12 cellular contexts compared by ENCODE assay signal in genomic region chr14:52550661-52551060, GRCh38. TPM values are rescaled to one million over a fixed set of nuclear protein-coding genes. Genes with fewer than 3 reads are reported as not detected.
DNase-seq lines count a peak whose midpoint lies in the region; ATAC-seq, FAIRE-seq and TF ChIP-seq lines count a peak whose summit lies in the region.
"Had no signal": no experiment of that assay in that cellular context is flagged by ENCODE, and none has a peak within 500 bp of the region (broad histone marks: within the 10 kb centered on the region; RNA-seq: fewer than 3 reads in every experiment).

No MANE protein-coding gene starts in this region.

- no peaks in the 10 kb centered on the region; a peak in 1 of 7 replicates for H3K27me3 ChIP-seq in H1 (replicated peaks in 1 of 4; ENCODE audit: control insufficient read depth in 3 of 4, extremely low read depth in 1 of 4, insufficient read depth in 3 of 4, low read length in 3 of 4)
- H3K27me3 ChIP-seq in gastrocnemius medialis, result no peaks in the 10 kb centered on the region
- no peaks in the 10 kb centered on the region for H3K27me3 ChIP-seq in pancreas

- H2BK15ac ChIP-seq in H1 (ENCODE audit: low read length), result no peak overlapping the region

- H2BK5ac ChIP-seq in H1 (ENCODE audit: low read depth, low read length), result no peak overlapping the region

- H3K79me1 ChIP-seq in H1 (ENCODE audit: low read depth, low read length), result peaks cover 2% of the 10 kb centered on the region

- in situ Hi-C loops in gastrocnemius medialis (cut with MboI; ENCODE audit: low sequenced_read_pairs in 4 of 4), result loop anchor here in 2 of 4 donors (10.0 to 25.0 kb wide), 3 partner anchors 134 to 412 kb away; partner anchors contain the start of genes ERO1A (in 1 of the 2) and FERMT2 (in 1 of the 2)

- H2BK20ac ChIP-seq in H1 (ENCODE audit: low read length), result no peak overlapping the region

- no peak overlapping the region for H3K18ac ChIP-seq in H1 (ENCODE audit: extremely low read depth, low read length)

- no peak overlapping the region for H3K56ac ChIP-seq in H1 (replicated peaks; ENCODE audit: insufficient read length, low read depth, low read length)

- peaks cover 5% of the 10 kb centered on the region for H3K36me3 Mint-ChIP-seq in activated CD4-positive, alpha-beta T cell treated with anti-CD3 and anti-CD28 coated beads, Interleukin-2, amount 10 ng/mL, durations not matched to agents 24 days and 14 days (ENCODE audit: low read depth)

- ATAC-seq in gastrocnemius medialis (no peak), pancreas (no peak), GM18873 (IDR thresholded peaks at IDR 0.05; ENCODE audit: low FRiP score, unreplicated experiment) (no peak)
- ATAC-seq: left lobe of liver had no signal

- H4K20me1 ChIP-seq in H1 (replicated peaks in 1 of 2; ENCODE audit: control insufficient read depth in 1 of 2, insufficient read depth in 2 of 2, low read length in 2 of 2), result peaks cover 0 to 3% of the 10 kb centered on the region in 2 experiments

- intact Hi-C loops in activated CD4-positive, alpha-beta T cell treated with anti-CD3 and anti-CD28 coated beads, Interleukin-2, amount 10 ng/mL, durations not matched to agents 24 days and 14 days (cut with micrococcal nuclease), result loop anchor here (2.0 to 10.0 kb wide), 5 partner anchors 20 to 1456 kb away; partner anchors contain the start of genes FRMD6 and TRIM9
- intact Hi-C loops in gastrocnemius medialis (cut with DNase I; ENCODE audit: low total_unique reads) (loop anchor here (5.0 to 10.0 kb wide), 2 partner anchors 402 to 566 kb away; partner anchors contain the start of genes FERMT2 and RTRAF), pancreas (cut with DNase I) (no loop called here)

- POLR2A ChIA-PET in H1 (lab: Charles Lee; ENCODE audit: partially characterized antibody), result no interaction called here

- H3K4me3 ChIP-seq in NB4 (ENCODE audit: low read depth, low read length) (peak overlapping the region; percentile 83), H1 (ENCODE audit: extremely low read depth in 1 of 4, insufficient read depth in 2 of 4, low read depth in 3 of 4, low read length in 4 of 4) (peak overlapping the region in 3 of 4 experiments; percentile 42 to 84 (median 83); a peak in 2 of 8 replicates), gastrocnemius medialis (peak overlapping the region in 1 of 4 donors; percentile 84), pancreas (peak overlapping the region in 1 of 4 donors; percentile 63)

- H3K36me3 ChIP-seq in H1 (ENCODE audit: control insufficient read depth in 2 of 4, insufficient read depth in 4 of 4, low read length in 3 of 4), result no peaks in the 10 kb centered on the region
- no peaks in the 10 kb centered on the region for H3K36me3 ChIP-seq in gastrocnemius medialis
- H3K36me3 ChIP-seq in pancreas, result no peaks in the 10 kb centered on the region

- TF ChIP-seq POLR2A in NB4 (IDR thresholded peaks at IDR 0.05; ENCODE audit: extremely low read depth, insufficient read length) (no peak), H1 (IDR thresholded peaks at IDR 0.05; ENCODE audit: control extremely low read depth in 1 of 2, low read depth in 2 of 2, low read length in 2 of 2) (no peak), gastrocnemius medialis (IDR thresholded peaks at IDR 0.05) (no peak)

- 90% methylated on average over 3 of the region's 3 CpGs; no CpG with 5 or more reads in 1 of the 2 experiments for WGBS in H1 (ENCODE audit: extremely low coverage in 1 of 2, insufficient coverage in 1 of 2, insufficient read length in 1 of 2, insufficient replicate concordance in 2 of 2, low coverage in 1 of 2, low lambda C conversion rate in 2 of 2, missing lambda C conversion rate in 1 of 2), 2 experiments
- WGBS in pancreas, 2 donors, result 93% methylated on average over 3 of the region's 3 CpGs

- CTCF ChIA-PET in H1 (lab: Charles Lee; ENCODE audit: partially characterized antibody), result interaction anchor here (0.7 kb wide), 1 partner anchor 851 kb away, joined by 3 read pairs; no protein-coding TSS in a partner anchor

- no peak overlapping the region for H3K27ac Mint-ChIP-seq in activated CD4-positive, alpha-beta T cell treated with anti-CD3 and anti-CD28 coated beads, Interleukin-2, amount 10 ng/mL, durations not matched to agents 24 days and 14 days

- FAIRE-seq in H1 (lab: Jason Lieb, UNC) (no peak), pancreas (lab: Jason Lieb, UNC) (no peak)
- FAIRE-seq: G401.6 had no signal

- peaks cover 2 to 7% (median 3%) of the 10 kb centered on the region in 4 experiments; a peak in 5 of 7 replicates for H3K4me1 ChIP-seq in H1 (replicated peaks in 1 of 4; ENCODE audit: control insufficient read depth in 3 of 4, insufficient read depth in 4 of 4, low read length in 3 of 4)
- peaks cover 16 to 19% of the 10 kb centered on the region in 2 donors for H3K4me1 ChIP-seq in gastrocnemius medialis
- H3K4me1 ChIP-seq in pancreas, result peaks cover 9 to 12% (median 10%) of the 10 kb centered on the region in 3 donors

- no peak overlapping the region for H4K91ac ChIP-seq in H1 (replicated peaks; ENCODE audit: insufficient read length, low read length)

- TF ChIP-seq RAD21 in H1 (IDR thresholded peaks at IDR 0.05 in 1 of 2, conservative IDR thresholded peaks at IDR 0.05 in 1 of 2; ENCODE audit: low read depth in 2 of 2, low read length in 2 of 2), result no peak

- TF ChIP-seq CTCF in NB4 (IDR thresholded peaks at IDR 0.05; ENCODE audit: low read depth, low read length), result no peak
- no peak for TF ChIP-seq CTCF in H1 (IDR thresholded peaks at IDR 0.05; ENCODE audit: control extremely low read depth in 1 of 3, insufficient read depth in 1 of 3, low read depth in 1 of 3, low read length in 3 of 3)
- TF ChIP-seq CTCF in gastrocnemius medialis (IDR thresholded peaks at IDR 0.05 in 4 of 5, conservative IDR thresholded peaks at IDR 0.05 in 1 of 5), result no peak
- TF ChIP-seq CTCF in pancreas (IDR thresholded peaks at IDR 0.05), result no peak

- H2BK12ac ChIP-seq in H1 (ENCODE audit: low read depth, low read length), result no peak overlapping the region

- DNase-seq in activated CD4-positive, alpha-beta T cell treated with anti-CD3 and anti-CD28 coated beads, Interleukin-2, amount 10 ng/mL, durations not matched to agents 24 days and 14 days, result no peak
- no peak for DNase-seq in activated CD4-positive, alpha-beta T cell treated with anti-CD3 and anti-CD28 coated beads for 1 hour
- no peak for DNase-seq in NB4 (ENCODE audit: low read depth)
- no peak for DNase-seq in H1 (ENCODE audit: low read depth in 1 of 2, low spot score in 2 of 2)
- no peak for DNase-seq in gastrocnemius medialis
- no peak for DNase-seq in anterior cingulate cortex (lab: John Stamatoyannopoulos, UW)
- no peak for DNase-seq in pancreas
- DNase-seq: foreskin fibroblast, NCI-H1092 had no signal

- H3K27me3 Mint-ChIP-seq in activated CD4-positive, alpha-beta T cell treated with anti-CD3 and anti-CD28 coated beads, Interleukin-2, amount 10 ng/mL, durations not matched to agents 24 days and 14 days, result peaks cover 14% of the 10 kb centered on the region

- no peaks in the 10 kb centered on the region for H3K9me3 Mint-ChIP-seq in activated CD4-positive, alpha-beta T cell treated with anti-CD3 and anti-CD28 coated beads, Interleukin-2, amount 10 ng/mL, durations not matched to agents 24 days and 14 days

- H3K9me3 ChIP-seq in H1 (ENCODE audit: insufficient read depth in 2 of 2, low read depth in 1 of 2, low read length in 1 of 2) (no peaks in the 10 kb centered on the region), gastrocnemius medialis (no peaks in the 10 kb centered on the region), pancreas (no peaks in the 10 kb centered on the region)

- TF ChIP-seq EP300 in H1 (IDR thresholded peaks at IDR 0.05; ENCODE audit: borderline replicate concordance in 1 of 2, low read depth in 2 of 2, low read length in 2 of 2), result no peak

- H3K4me3 Mint-ChIP-seq in activated CD4-positive, alpha-beta T cell treated with anti-CD3 and anti-CD28 coated beads, Interleukin-2, amount 10 ng/mL, durations not matched to agents 24 days and 14 days, result peak overlapping the region; percentile 87

- no peak overlapping the region for H4K8ac ChIP-seq in H1 (ENCODE audit: extremely low read depth, insufficient read depth, low read length)

- peaks cover 29% of the 10 kb centered on the region for H3K4me1 Mint-ChIP-seq in activated CD4-positive, alpha-beta T cell treated with anti-CD3 and anti-CD28 coated beads, Interleukin-2, amount 10 ng/mL, durations not matched to agents 24 days and 14 days

- no peak overlapping the region for H4K5ac ChIP-seq in H1 (ENCODE audit: insufficient read length, low read depth, low read length)

- H3K27ac ChIP-seq in H1 (ENCODE audit: low read depth, low read length) (no peak overlapping the region), gastrocnemius medialis (peak overlapping the region; percentile 91 to 95 (median 94)), pancreas (no peak overlapping the region)

- no peak overlapping the region for H2AFZ ChIP-seq in H1 (ENCODE audit: low read length)

- H2AK5ac ChIP-seq in H1 (ENCODE audit: low read depth, low read length), result no peak overlapping the region

- no peak overlapping the region for H3K9ac ChIP-seq in H1 (replicated peaks in 1 of 4; ENCODE audit: extremely low read depth in 1 of 4, low read depth in 3 of 4, low read length in 3 of 4)

- H2BK120ac ChIP-seq in H1 (replicated peaks; ENCODE audit: low read depth, low read length), result no peak overlapping the region

- H3K79me2 ChIP-seq in H1 (ENCODE audit: control insufficient read depth in 1 of 2, insufficient read depth in 2 of 2, low read length in 2 of 2), result peaks cover 0 to 36% of the 10 kb centered on the region in 2 experiments; a peak in 2 of 4 replicates

- no peak overlapping the region for H3K14ac ChIP-seq in H1 (ENCODE audit: insufficient read length)

- no peak overlapping the region for H3K23ac ChIP-seq in H1 (ENCODE audit: insufficient read length)

- H3K4ac ChIP-seq in H1 (replicated peaks; ENCODE audit: insufficient read length, low read depth, low read length), result no peak overlapping the region

- H3K23me2 ChIP-seq in H1 (ENCODE audit: low read depth, low read length), result peaks cover 17% of the 10 kb centered on the region; the same call in 1 of the 2 replicates

- peak overlapping the region; percentile 78 to 95 for H3K4me2 ChIP-seq in H1 (ENCODE audit: insufficient read depth in 1 of 2, low read depth in 2 of 2, low read length in 2 of 2)

RNA-seq across cellular contexts. Expression of gene TXNDC16, which starts 1.6 kb away (rescaled TPM):
- 4.7 and 6.2 TPM in 2 replicates for total RNA-seq in activated CD4-positive, alpha-beta T cell treated with anti-CD3 and anti-CD28 coated beads, Interleukin-2, amount 10 ng/mL, durations not matched to agents 24 days and 14 days
- 14.3 and 15.3 TPM in 2 replicates for total RNA-seq in H1 (2021; fragmentation: NEBNext Ultra II Directional; extraction: Animal tissue kit (Norgen Biotek cat#: 25700))
- polyA plus RNA-seq in H1 (2011; rRNA removed) (3.2 and 6.7 TPM in 2 replicates), pancreas (1 to 10 TPM; 1.1 to 3.9 TPM)
- polyA plus RNA-seq in H1 (2011; cell fraction: cytosol; rRNA removed), result 7.3 TPM
- 2.2 TPM for polyA plus RNA-seq in H1 (2011; cell fraction: nucleus; rRNA removed)
- polyA plus RNA-seq in H1 (2012, experiment 1 of 2), result 6.0 to 8.7 TPM (median 7.3 TPM) in 4 replicates
- polyA plus RNA-seq in H1 (2012, experiment 2 of 2), result 0.62 TPM
- polyA plus RNA-seq in H1 (2013, experiment 1 of 2), result 18.8 TPM
- polyA plus RNA-seq in H1 (2013, experiment 2 of 2), result 19.2 TPM
- polyA minus RNA-seq in H1 (2011; rRNA and poly(A)+ RNA removed), result 7.1 and 13.0 TPM in 2 replicates
- polyA minus RNA-seq in H1 (2011; cell fraction: cytosol; rRNA and poly(A)+ RNA removed), result 12.4 TPM
- 16.4 TPM for polyA minus RNA-seq in H1 (2011; cell fraction: nucleus; rRNA and poly(A)+ RNA removed)
- total RNA-seq in gastrocnemius medialis (1 to 10 TPM; 2.4 to 4.0 (median 2.9) TPM), pancreas (1 to 10 TPM; 4.0 to 7.4 (median 4.8) TPM)

RNA-seq across cellular contexts. Expression of gene GPR137C, which starts 2.0 kb away (rescaled TPM):
- 0.07 and 0.24 TPM in 2 replicates for total RNA-seq in activated CD4-positive, alpha-beta T cell treated with anti-CD3 and anti-CD28 coated beads, Interleukin-2, amount 10 ng/mL, durations not matched to agents 24 days and 14 days
- total RNA-seq in H1 (2021; fragmentation: NEBNext Ultra II Directional; extraction: Animal tissue kit (Norgen Biotek cat#: 25700)), result 3.2 and 4.3 TPM in 2 replicates
- polyA plus RNA-seq in H1 (2011; rRNA removed), result 1.7 and 2.7 TPM in 2 replicates
- polyA plus RNA-seq in H1 (2011; cell fraction: cytosol; rRNA removed), result 2.0 TPM
- 4.7 TPM for polyA plus RNA-seq in H1 (2011; cell fraction: nucleus; rRNA removed)
- 2.1 to 3.5 TPM (median 2.7 TPM) in 4 replicates for polyA plus RNA-seq in H1 (2012, experiment 1 of 2)
- polyA plus RNA-seq in H1 (2012, experiment 2 of 2), result 0.33 TPM
- polyA plus RNA-seq in H1 (2013, experiment 1 of 2), result 2.5 TPM
- polyA plus RNA-seq in H1 (2013, experiment 2 of 2), result 2.7 TPM
- polyA minus RNA-seq in H1 (2011; rRNA and poly(A)+ RNA removed), result 3.8 and 5.0 TPM in 2 replicates
- 3.0 TPM for polyA minus RNA-seq in H1 (2011; cell fraction: cytosol; rRNA and poly(A)+ RNA removed)
- polyA minus RNA-seq in H1 (2011; cell fraction: nucleus; rRNA and poly(A)+ RNA removed), result 13.4 TPM
- total RNA-seq in gastrocnemius medialis, result under 1 TPM in 3 of 4 donors, not detected in 1; 0.10 to 0.42 (median 0.38) TPM
- total RNA-seq in pancreas, result under 1 TPM; 0.13 to 0.81 (median 0.35) TPM
- under 1 TPM; 0.27 to 0.47 TPM for polyA plus RNA-seq in pancreas

Comparison
In these comparisons a context has a peak if more than half of its experiments do, and no peak if none do; other contexts are left out.
1. H3K27ac ChIP-seq: peak in gastrocnemius medialis (4 of 4); none in H1 (single experiment) and pancreas (0 of 4).
2. intact Hi-C loops: an anchor here in activated CD4-positive, alpha-beta T cell treated with anti-CD3 and anti-CD28 coated beads, Interleukin-2, amount 10 ng/mL, durations not matched to agents 24 days and 14 days (2.0 to 10.0 kb wide) and gastrocnemius medialis (5.0 to 10.0 kb wide); none called in pancreas.